2 cellular contexts compared by ENCODE assay signal in genomic region chr18:9148239-9148552, GRCh38.
TF ChIP-seq lines count a peak whose summit lies in the region.

No MANE protein-coding gene starts in this region.

TF ChIP-seq in GM12878, 131 proteins besides CTCF, POLR2A, EP300 and RAD21:
- TF ChIP-seq CBX5 (IDR thresholded peaks at IDR 0.05; ENCODE audit: low read depth) (no peak), FOXM1 (IDR thresholded peaks at IDR 0.05; ENCODE audit: low read depth, low read length) (no peak), ZBED1 (IDR thresholded peaks at IDR 0.05; ENCODE audit: borderline replicate concordance) (no peak), STAT3 (IDR thresholded peaks at IDR 0.05; ENCODE audit: low read depth, low read length) (no peak), ZZZ3 (IDR thresholded peaks at IDR 0.05; ENCODE audit: control insufficient read depth, insufficient read length, low read depth) (no peak), GATAD2B (conservative IDR thresholded peaks at IDR 0.05; ENCODE audit: low read depth) (no peak), ATF7 (IDR thresholded peaks at IDR 0.05; ENCODE audit: low read depth) (no peak), SMAD1 (IDR thresholded peaks at IDR 0.05; ENCODE audit: low read depth, partially characterized antibody) (no peak)
- TF ChIP-seq, protein P1, sequence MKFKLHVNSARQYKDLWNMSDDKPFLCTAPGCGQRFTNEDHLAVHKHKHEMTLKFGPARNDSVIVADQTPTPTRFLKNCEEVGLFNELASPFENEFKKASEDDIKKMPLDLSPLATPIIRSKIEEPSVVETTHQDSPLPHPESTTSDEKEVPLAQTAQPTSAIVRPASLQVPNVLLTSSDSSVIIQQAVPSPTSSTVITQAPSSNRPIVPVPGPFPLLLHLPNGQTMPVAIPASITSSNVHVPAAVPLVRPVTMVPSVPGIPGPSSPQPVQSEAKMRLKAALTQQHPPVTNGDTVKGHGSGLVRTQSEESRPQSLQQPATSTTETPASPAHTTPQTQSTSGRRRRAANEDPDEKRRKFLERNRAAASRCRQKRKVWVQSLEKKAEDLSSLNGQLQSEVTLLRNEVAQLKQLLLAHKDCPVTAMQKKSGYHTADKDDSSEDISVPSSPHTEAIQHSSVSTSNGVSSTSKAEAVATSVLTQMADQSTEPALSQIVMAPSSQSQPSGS (IDR thresholded peaks at IDR 0.05; ENCODE audit: low read length): no peak

TF ChIP-seq in GM12891, 5 proteins besides CTCF, POLR2A, EP300 and RAD21:
- TF ChIP-seq POU2F2 (IDR thresholded peaks at IDR 0.05; ENCODE audit: low read depth, low read length): no peak
- TF ChIP-seq TAF1 (IDR thresholded peaks at IDR 0.05; ENCODE audit: low read depth, low read length): no peak
- no peak for TF ChIP-seq SPI1 (IDR thresholded peaks at IDR 0.05; ENCODE audit: low read depth, low read length)
- no peak for TF ChIP-seq PAX5 (IDR thresholded peaks at IDR 0.05; ENCODE audit: insufficient read depth, low read length, severe bottlenecking)
- no peak for TF ChIP-seq POLR2AphosphoS5 (IDR thresholded peaks at IDR 0.05; ENCODE audit: low read depth, low read length)
